Comparison of ENCODE assay signal across 13 cellular contexts in genomic region chr14:98952595-98953325, GRCh38.
DNase-seq lines count a peak whose midpoint lies in the region; ATAC-seq, FAIRE-seq and TF ChIP-seq lines count a peak whose summit lies in the region.
"Had no signal": no experiment of that assay in that cellular context is flagged by ENCODE, and none has a peak within 500 bp of the region (broad histone marks: within the 10 kb centered on the region; RNA-seq: fewer than 3 reads in every experiment).

No MANE protein-coding gene starts in this region.

- intact Hi-C loops in activated CD8-positive, alpha-beta T cell treated with anti-CD3 and anti-CD28 coated beads for 36 hours (cut with micrococcal nuclease): no loop called here
- intact Hi-C loops in PC-3 (cut with micrococcal nuclease): no loop called here

- DNase-seq in activated CD8-positive, alpha-beta T cell treated with anti-CD3 and anti-CD28 coated beads for 36 hours: peak; percentile 17
- no peak for DNase-seq in activated CD8-positive, alpha-beta T cell treated with anti-CD3 and anti-CD28 coated beads, Interleukin-2, amount 10 ng/mL, durations not matched to agents 7 days and 5 days
- DNase-seq in PC-3: peak; percentile 65
- DNase-seq in fibroblast of lung (ENCODE audit: low read depth in 2 of 2): peak; percentile 84 to 86
- DNase-seq in NCI-H1092 (lab: John Stamatoyannopoulos, UW): no peak
- no peak for DNase-seq in GM19239 (ENCODE audit: insufficient read length, low spot score)
- DNase-seq: AML-193, NCI-H2081, RPMI8226 had no signal

- peak; percentile 60 for ATAC-seq in activated CD8-positive, alpha-beta T cell treated with anti-CD3 and anti-CD28 coated beads for 36 hours
- ATAC-seq in activated CD8-positive, alpha-beta T cell treated with anti-CD3 and anti-CD28 coated beads, Interleukin-2, amount 10 ng/mL, durations not matched to agents 7 days and 5 days: no peak
- ATAC-seq in PC-3: peak; percentile 50; the same call in 1 of the 2 replicates
- ATAC-seq in HG03439 (IDR thresholded peaks at IDR 0.05; ENCODE audit: unreplicated experiment): no peak

- no peak overlapping the region for H3K4me3 ChIP-seq in PC-3 (ENCODE audit: low read length)
- H3K4me3 ChIP-seq in fibroblast of lung (replicated peaks in 1 of 4; ENCODE audit: control extremely low read depth in 1 of 4, insufficient read depth in 1 of 4, low read depth in 3 of 4, low read length in 4 of 4): no peak overlapping the region
- H3K4me3 ChIP-seq in subcutaneous abdominal adipose tissue (ENCODE audit: low read depth in 1 of 5, low read length in 5 of 5): no peak overlapping the region
- H3K4me3 ChIP-seq: body of pancreas, esophagus muscularis mucosa had no signal

- no peaks in the 10 kb centered on the region for H3K79me2 ChIP-seq in PC-3 (ENCODE audit: low read length)
- no peaks in the 10 kb centered on the region for H3K79me2 ChIP-seq in fibroblast of lung (ENCODE audit: control insufficient read depth, insufficient read depth, low read length)

- H3K9me2 ChIP-seq in PC-3 (replicated peaks; ENCODE audit: low read length): no peaks in the 10 kb centered on the region

- no peak overlapping the region for H3K4me2 ChIP-seq in PC-3 (ENCODE audit: low read length)
- no peak overlapping the region for H3K4me2 ChIP-seq in fibroblast of lung (ENCODE audit: extremely low read depth, insufficient read depth, low read length)

- no peak overlapping the region for H3K27ac ChIP-seq in PC-3 (ENCODE audit: low read length)
- no peak overlapping the region for H3K27ac ChIP-seq in fibroblast of lung (ENCODE audit: insufficient read depth, low read length)
- H3K27ac ChIP-seq in subcutaneous abdominal adipose tissue (ENCODE audit: low read depth, low read length): peak overlapping the region; percentile 54
- H3K27ac ChIP-seq: body of pancreas, esophagus muscularis mucosa had no signal

- H3K9me3 Mint-ChIP-seq in activated CD8-positive, alpha-beta T cell treated with anti-CD3 and anti-CD28 coated beads for 36 hours: no peaks in the 10 kb centered on the region
- H3K9me3 Mint-ChIP-seq in activated CD8-positive, alpha-beta T cell treated with anti-CD3 and anti-CD28 coated beads, Interleukin-2, amount 10 ng/mL, durations not matched to agents 7 days and 5 days (ENCODE audit: insufficient read depth): no peaks in the 10 kb centered on the region

- no peak overlapping the region for H2AFZ ChIP-seq in PC-3 (ENCODE audit: low read length)
- no peak overlapping the region for H2AFZ ChIP-seq in fibroblast of lung (ENCODE audit: low read length)

- CTCF ChIA-PET in activated CD8-positive, alpha-beta T cell treated with anti-CD3 and anti-CD28 coated beads for 36 hours (lab: Charles Lee): no interaction called here
- CTCF ChIA-PET in activated CD8-positive, alpha-beta T cell treated with anti-CD3 and anti-CD28 coated beads, Interleukin-2, amount 10 ng/mL, durations not matched to agents 7 days and 5 days (lab: Charles Lee): no interaction called here
- CTCF ChIA-PET in PC-3 (lab: Charles Lee): no interaction called here

- H3K36me3 Mint-ChIP-seq in activated CD8-positive, alpha-beta T cell treated with anti-CD3 and anti-CD28 coated beads for 36 hours (ENCODE audit: low read depth): no peaks in the 10 kb centered on the region
- H3K36me3 Mint-ChIP-seq in activated CD8-positive, alpha-beta T cell treated with anti-CD3 and anti-CD28 coated beads, Interleukin-2, amount 10 ng/mL, durations not matched to agents 7 days and 5 days (ENCODE audit: low read depth): no peaks in the 10 kb centered on the region

- no peaks in the 10 kb centered on the region for H3K4me1 ChIP-seq in PC-3 (ENCODE audit: insufficient read depth, low read length)
- H3K4me1 ChIP-seq in fibroblast of lung (ENCODE audit: control insufficient read depth, extremely low read depth, insufficient read depth, low read length): no peaks in the 10 kb centered on the region
- peaks cover 14 to 36% (median 30%) of the 10 kb centered on the region in 5 donors for H3K4me1 ChIP-seq in subcutaneous abdominal adipose tissue (ENCODE audit: control insufficient read depth in 5 of 5, insufficient read depth in 5 of 5, low read length in 5 of 5)
- H3K4me1 ChIP-seq: body of pancreas had no signal

- no TSS peak for BruUV-seq in PC-3 (replicated peaks; lab: Mats Ljungman, UMichigan)

- POLR2A ChIA-PET in activated CD8-positive, alpha-beta T cell treated with anti-CD3 and anti-CD28 coated beads for 36 hours (lab: Charles Lee): interaction anchor here (1.4 to 1.6 kb wide), 2 partner anchors 8 to 11 kb away, joined by 3 to 4 read pairs; no protein-coding TSS in a partner anchor
- POLR2A ChIA-PET in activated CD8-positive, alpha-beta T cell treated with anti-CD3 and anti-CD28 coated beads, Interleukin-2, amount 10 ng/mL, durations not matched to agents 7 days and 5 days (lab: Charles Lee): interaction anchor here (1.3 kb wide), 1 partner anchor 32 kb away, joined by 3 read pairs; no protein-coding TSS in a partner anchor
- POLR2A ChIA-PET in PC-3 (lab: Charles Lee; ENCODE audit: unreplicated experiment): no interaction called here

- no peak overlapping the region for H3K27ac Mint-ChIP-seq in activated CD8-positive, alpha-beta T cell treated with anti-CD3 and anti-CD28 coated beads for 36 hours
- H3K27ac Mint-ChIP-seq in activated CD8-positive, alpha-beta T cell treated with anti-CD3 and anti-CD28 coated beads, Interleukin-2, amount 10 ng/mL, durations not matched to agents 7 days and 5 days: no peak overlapping the region

- peaks cover 10% of the 10 kb centered on the region for H3K4me1 Mint-ChIP-seq in activated CD8-positive, alpha-beta T cell treated with anti-CD3 and anti-CD28 coated beads for 36 hours (ENCODE audit: low read depth)
- peaks cover 1% of the 10 kb centered on the region for H3K4me1 Mint-ChIP-seq in activated CD8-positive, alpha-beta T cell treated with anti-CD3 and anti-CD28 coated beads, Interleukin-2, amount 10 ng/mL, durations not matched to agents 7 days and 5 days (ENCODE audit: low read depth)

- H3F3A ChIP-seq in PC-3 (ENCODE audit: low read length, unreplicated experiment): no peaks in the 10 kb centered on the region

- H3K27me3 ChIP-seq in PC-3 (ENCODE audit: low read length) (peaks cover 40% of the 10 kb centered on the region), fibroblast of lung (ENCODE audit: control insufficient read depth, insufficient read depth, low read length) (no peaks in the 10 kb centered on the region), subcutaneous abdominal adipose tissue (ENCODE audit: control insufficient read depth in 5 of 5, insufficient read depth in 4 of 5, low read length in 5 of 5) (peaks cover 0 to 16% (median 0%) of the 10 kb centered on the region in 5 donors)
- H3K27me3 ChIP-seq: body of pancreas had no signal

- no peaks in the 10 kb centered on the region for H3K27me3 Mint-ChIP-seq in activated CD8-positive, alpha-beta T cell treated with anti-CD3 and anti-CD28 coated beads for 36 hours
- H3K27me3 Mint-ChIP-seq in activated CD8-positive, alpha-beta T cell treated with anti-CD3 and anti-CD28 coated beads, Interleukin-2, amount 10 ng/mL, durations not matched to agents 7 days and 5 days (ENCODE audit: low read depth): no peaks in the 10 kb centered on the region

- H3K36me3 ChIP-seq in PC-3 (ENCODE audit: low read depth, low read length) (no peaks in the 10 kb centered on the region), fibroblast of lung (ENCODE audit: control insufficient read depth, insufficient read depth, low read length) (no peaks in the 10 kb centered on the region), subcutaneous abdominal adipose tissue (ENCODE audit: control insufficient read depth in 5 of 5, insufficient read depth in 5 of 5, low read length in 5 of 5) (no peaks in the 10 kb centered on the region)
- H3K36me3 ChIP-seq: esophagus muscularis mucosa had no signal

- no peaks in the 10 kb centered on the region for H3K9me3 ChIP-seq in PC-3 (ENCODE audit: low read length)
- no peaks in the 10 kb centered on the region for H3K9me3 ChIP-seq in fibroblast of lung (ENCODE audit: control insufficient read depth, insufficient read depth, low read depth, low read length)
- H3K9me3 ChIP-seq in subcutaneous abdominal adipose tissue (ENCODE audit: control insufficient read depth in 5 of 5, low read length in 5 of 5): peaks cover 0 to 2% (median 0%) of the 10 kb centered on the region in 5 donors
- H3K9me3 ChIP-seq: body of pancreas, esophagus muscularis mucosa had no signal

- no peak for FAIRE-seq in GM19239 (lab: Jason Lieb, UNC)

- H3K9ac ChIP-seq in PC-3 (ENCODE audit: low read length) (no peak overlapping the region), fibroblast of lung (ENCODE audit: insufficient read depth, low read length) (no peak overlapping the region), subcutaneous abdominal adipose tissue (ENCODE audit: low read length in 5 of 5) (no peak overlapping the region)

- no peak overlapping the region for H3K4me3 Mint-ChIP-seq in activated CD8-positive, alpha-beta T cell treated with anti-CD3 and anti-CD28 coated beads for 36 hours
- no peak overlapping the region for H3K4me3 Mint-ChIP-seq in activated CD8-positive, alpha-beta T cell treated with anti-CD3 and anti-CD28 coated beads, Interleukin-2, amount 10 ng/mL, durations not matched to agents 7 days and 5 days

- H4K20me1 ChIP-seq in PC-3 (ENCODE audit: low read length): no peaks in the 10 kb centered on the region
- H4K20me1 ChIP-seq in fibroblast of lung (ENCODE audit: control insufficient read depth, extremely low read depth, insufficient read depth, low read length): no peaks in the 10 kb centered on the region

- no peak for TF ChIP-seq CTCF in activated CD8-positive, alpha-beta T cell treated with anti-CD3 and anti-CD28 coated beads for 36 hours (IDR thresholded peaks at IDR 0.05)
- TF ChIP-seq CTCF in PC-3 (conservative IDR thresholded peaks at IDR 0.05; ENCODE audit: low read depth, low read length): no peak
- TF ChIP-seq CTCF in fibroblast of lung (conservative IDR thresholded peaks at IDR 0.05 in 1 of 2, IDR thresholded peaks at IDR 0.05 in 1 of 2; ENCODE audit: low read depth in 1 of 2, low read length in 2 of 2): no peak

Comparison
In these comparisons a context has a peak if more than half of its experiments do, and no peak if none do; other contexts are left out.
1. ATAC-seq: peak in activated CD8-positive, alpha-beta T cell treated with anti-CD3 and anti-CD28 coated beads for 36 hours (single experiment) and PC-3 (single experiment); none in activated CD8-positive, alpha-beta T cell treated with anti-CD3 and anti-CD28 coated beads, Interleukin-2, amount 10 ng/mL, durations not matched to agents 7 days and 5 days (single experiment) and HG03439 (single experiment).
2. DNase-seq: peak in activated CD8-positive, alpha-beta T cell treated with anti-CD3 and anti-CD28 coated beads for 36 hours (single experiment), PC-3 (single experiment) and fibroblast of lung (2 of 2); none in activated CD8-positive, alpha-beta T cell treated with anti-CD3 and anti-CD28 coated beads, Interleukin-2, amount 10 ng/mL, durations not matched to agents 7 days and 5 days (single experiment), NCI-H1092 (single experiment) and GM19239 (single experiment).